ENCODE assay signal across 1 cellular context in genomic region chr16:1859650-1860049, GRCh38.
TF ChIP-seq lines count a peak whose summit lies in the region.

No MANE protein-coding gene starts in this region.

TF ChIP-seq in GM23338, 12 proteins besides CTCF, POLR2A, EP300 and RAD21:
- TF ChIP-seq EZH2 (IDR thresholded peaks at IDR 0.05; ENCODE audit: low read depth, unreplicated experiment) (no peak), ZNF114 (CRISPR knock-in tag; IDR thresholded peaks at IDR 0.05) (no peak)
